8 cellular contexts compared by ENCODE assay signal in genomic region chr2:120252207-120253020, GRCh38. TPM values are rescaled to one million over a fixed set of nuclear protein-coding genes. Genes with fewer than 3 reads are reported as not detected.
DNase-seq lines count a peak whose midpoint lies in the region; ATAC-seq and TF ChIP-seq lines count a peak whose summit lies in the region.

RALB (plus strand) TSS chr2:120252852; CDS start chr2:120278665, 25,813 bp downstream.

- H3K4me3 ChIP-seq in KMS-11 (IDR thresholded peaks at IDR 0.05; ENCODE audit: insufficient read depth, low read depth, low read length) (peak within 1 kb of the TSS; percentile 72), Peyer's patch (peak within 1 kb of the TSS; percentile 71 to 89 (median 86)), muscle layer of duodenum (ENCODE audit: low read depth in 1 of 2, low read length in 2 of 2) (peak within 1 kb of the TSS; percentile 77 to 91)

- H3K36me3 ChIP-seq in KMS-11 (ENCODE audit: insufficient read depth) (no peaks in the 10 kb centered on the region), Peyer's patch (no peaks in the 10 kb centered on the region), muscle layer of duodenum (ENCODE audit: control insufficient read depth in 1 of 2, insufficient read depth in 2 of 2, low read length in 2 of 2) (no peaks in the 10 kb centered on the region)

- no peaks in the 10 kb centered on the region for H4K20me1 ChIP-seq in KMS-11 (ENCODE audit: insufficient read depth)

- peaks cover 3% of the 10 kb centered on the region; the same call in 1 of the 2 replicates for H3K79me2 ChIP-seq in KMS-11 (ENCODE audit: insufficient read depth, low read depth)

- ATAC-seq in GM21737 (IDR thresholded peaks at IDR 0.05; ENCODE audit: unreplicated experiment) (peak; percentile 91), esophagus mucosa (peak; percentile 98)

- no peak within 1 kb of the TSS for H3K27ac ChIP-seq in KMS-11
- peak within 1 kb of the TSS; percentile 86 to 94 (median 90) for H3K27ac ChIP-seq in Peyer's patch
- H3K27ac ChIP-seq in muscle layer of duodenum (ENCODE audit: low read length), result peak within 1 kb of the TSS; percentile 30

- H3K4me1 ChIP-seq in KMS-11 (ENCODE audit: low read depth, poor library complexity, severe bottlenecking), result peaks cover 21% of the 10 kb centered on the region
- peaks cover 0 to 26% (median 0%) of the 10 kb centered on the region in 4 donors for H3K4me1 ChIP-seq in Peyer's patch
- H3K4me1 ChIP-seq in muscle layer of duodenum (ENCODE audit: control insufficient read depth in 1 of 2, insufficient read depth in 2 of 2, low read length in 2 of 2), result peaks cover 8 to 25% of the 10 kb centered on the region in 2 donors

- H3K27me3 ChIP-seq in KMS-11 (ENCODE audit: insufficient read depth, low read depth), result no peaks in the 10 kb centered on the region
- no peaks in the 10 kb centered on the region for H3K27me3 ChIP-seq in Peyer's patch
- H3K27me3 ChIP-seq in muscle layer of duodenum (ENCODE audit: low read depth, low read length), result no peaks in the 10 kb centered on the region

- H2AFZ ChIP-seq in KMS-11 (ENCODE audit: low read depth), result peak within 1 kb of the TSS; percentile 73

- no peaks in the 10 kb centered on the region for H3K9me3 ChIP-seq in Peyer's patch
- H3K9me3 ChIP-seq in muscle layer of duodenum (ENCODE audit: control insufficient read depth in 1 of 2, low read length in 2 of 2), result no peaks in the 10 kb centered on the region

- TF ChIP-seq POLR2A in Peyer's patch (IDR thresholded peaks at IDR 0.05), result peak; percentile 67 to 72

- TF ChIP-seq CTCF in KMS-11 (conservative IDR thresholded peaks at IDR 0.05; ENCODE audit: low read depth, low read length) (no peak), Peyer's patch (IDR thresholded peaks at IDR 0.05) (no peak)

- H3K4me2 ChIP-seq in KMS-11, result peak within 1 kb of the TSS; percentile 86

- H3K9ac ChIP-seq in KMS-11, result peak within 1 kb of the TSS; percentile 35; the same call in 1 of the 2 replicates

- DNase-seq in DMS53 treated with DMSO at 0.1 percent for 48 hours (lab: John Stamatoyannopoulos, UW; ENCODE audit: unreplicated experiment) (peak; percentile 94), Peyer's patch (peak; percentile 99 to 100 (median 100))
- DNase-seq in activated T-cell treated with anti-CD3 and anti-CD28 coated beads, Interleukin-2, amount 50 U/mL, for 48 hours, result peak; percentile 99
- DNase-seq in stimulated activated CD8-positive, alpha-beta memory T cell treated with anti-CD3 and anti-CD28 coated beads, Interleukin-7, amount 100 ng/mL, for 4 hours (ENCODE audit: low read depth in 2 of 2), result peak; percentile 96 to 98

RNA-seq across cellular contexts. Expression of gene RALB, which starts in this region (rescaled TPM):
- 10 to 100 TPM; 49.3 to 61.9 (median 50.2) TPM for total RNA-seq in Peyer's patch
- 81.2 TPM for total RNA-seq in esophagus mucosa
